8 cellular contexts compared by ENCODE assay signal in the genomic region with DNA sequence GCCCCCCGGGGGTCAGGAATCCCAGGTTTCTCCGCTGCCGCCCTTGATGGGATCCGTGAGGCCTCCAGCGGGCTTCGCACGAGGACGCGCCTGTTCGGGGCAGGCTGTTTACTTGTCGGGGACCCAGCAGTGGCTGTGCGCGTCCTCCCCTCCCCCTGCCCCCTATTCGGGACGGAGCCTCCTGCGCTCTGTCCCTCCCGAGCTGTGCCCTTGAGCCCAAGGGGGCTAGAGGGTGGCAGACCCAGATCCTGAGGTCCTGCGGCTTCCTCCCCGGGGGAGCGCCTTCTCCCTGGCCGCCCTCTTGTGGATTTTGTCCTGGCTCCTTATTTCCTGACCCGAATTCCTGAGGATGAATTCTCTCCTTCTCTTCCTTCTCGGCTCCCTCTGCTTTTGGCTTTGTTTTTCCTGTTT. TPM values are rescaled to one million over a fixed set of nuclear protein-coding genes. Genes with fewer than 3 reads are reported as not detected.
DNase-seq lines count a peak whose midpoint lies in the region; ATAC-seq and TF ChIP-seq lines count a peak whose summit lies in the region.

No MANE protein-coding gene starts in this region.

- in situ Hi-C loops in astrocyte of the cerebellum (cut with HindIII; ENCODE audit: low sequenced_read_pairs) = no loop called here

- DNase-seq in stimulated activated naive CD4-positive, alpha-beta T cell (lab: John Stamatoyannopoulos, UW) = peak in 4 of 6 experiments; percentile 16 to 38 (median 26)
- DNase-seq in stimulated activated naive CD4-positive, alpha-beta T cell treated with Interleukin-2 at 50 U/mL for 16 hours (lab: John Stamatoyannopoulos, UW) = no peak
- no peak for DNase-seq in astrocyte of the cerebellum (ENCODE audit: low read depth)
- DNase-seq in iPS-NIHi11 (ENCODE audit: low spot score) = peak; percentile 46
- DNase-seq in stimulated activated effector memory CD8-positive, alpha-beta T cell treated with anti-CD3 and anti-CD28 coated beads, Interleukin-12 subunit alpha, Interleukin-12 subunit beta, amount 100 ng/mL, for 72 hours (ENCODE audit: low spot score in 2 of 2) = no peak
- DNase-seq in cerebellar nuclear complex (lab: John Stamatoyannopoulos, UW) = no peak
- no peak for DNase-seq in mucosa of gallbladder (ENCODE audit: low spot score)

- no peaks in the 10 kb centered on the region for H3K9me3 Mint-ChIP-seq in stimulated activated effector memory CD8-positive, alpha-beta T cell treated with anti-CD3 and anti-CD28 coated beads, Interleukin-12 subunit alpha, Interleukin-12 subunit beta, amount 100 ng/mL, for 72 hours

- H3K27ac Mint-ChIP-seq in stimulated activated effector memory CD8-positive, alpha-beta T cell treated with anti-CD3 and anti-CD28 coated beads, Interleukin-12 subunit alpha, Interleukin-12 subunit beta, amount 100 ng/mL, for 72 hours = peak overlapping the region; percentile 86

- H3K4me3 Mint-ChIP-seq in stimulated activated effector memory CD8-positive, alpha-beta T cell treated with anti-CD3 and anti-CD28 coated beads, Interleukin-12 subunit alpha, Interleukin-12 subunit beta, amount 100 ng/mL, for 72 hours = peak overlapping the region; percentile 80

- no peak for ATAC-seq in stimulated activated effector memory CD8-positive, alpha-beta T cell treated with anti-CD3 and anti-CD28 coated beads, Interleukin-12 subunit alpha, Interleukin-12 subunit beta, amount 100 ng/mL, for 72 hours
- ATAC-seq in GM21576 (IDR thresholded peaks at IDR 0.05; ENCODE audit: unreplicated experiment) = no peak

- no peak for TF ChIP-seq CTCF in astrocyte of the cerebellum (IDR thresholded peaks at IDR 0.05; ENCODE audit: low read depth, low read length, missing control alignments)

- H3K36me3 Mint-ChIP-seq in stimulated activated effector memory CD8-positive, alpha-beta T cell treated with anti-CD3 and anti-CD28 coated beads, Interleukin-12 subunit alpha, Interleukin-12 subunit beta, amount 100 ng/mL, for 72 hours = peaks cover 70% of the 10 kb centered on the region

- H3K4me3 ChIP-seq in astrocyte of the cerebellum (ENCODE audit: low read depth, low read length) = peak overlapping the region; percentile 64

- H3K4me1 Mint-ChIP-seq in stimulated activated effector memory CD8-positive, alpha-beta T cell treated with anti-CD3 and anti-CD28 coated beads, Interleukin-12 subunit alpha, Interleukin-12 subunit beta, amount 100 ng/mL, for 72 hours = peaks cover 70% of the 10 kb centered on the region

RNA-seq across cellular contexts. Expression of gene PIK3CD, which starts 38.4 kb away (rescaled TPM):
- 17.6 TPM for total RNA-seq in mucosa of gallbladder

Comparison
In these comparisons a context has a peak if more than half of its experiments do, and no peak if none do; other contexts are left out.
1. DNase-seq: peak in stimulated activated naive CD4-positive, alpha-beta T cell (4 of 6) and iPS-NIHi11 (single experiment); none in stimulated activated naive CD4-positive, alpha-beta T cell treated with Interleukin-2 at 50 U/mL for 16 hours (single experiment), astrocyte of the cerebellum (single experiment), stimulated activated effector memory CD8-positive, alpha-beta T cell treated with anti-CD3 and anti-CD28 coated beads, Interleukin-12 subunit alpha, Interleukin-12 subunit beta, amount 100 ng/mL, for 72 hours (0 of 2), cerebellar nuclear complex (0 of 2) and mucosa of gallbladder (single experiment).